ENCODE assay signal across 8 cellular contexts in the genomic region with DNA sequence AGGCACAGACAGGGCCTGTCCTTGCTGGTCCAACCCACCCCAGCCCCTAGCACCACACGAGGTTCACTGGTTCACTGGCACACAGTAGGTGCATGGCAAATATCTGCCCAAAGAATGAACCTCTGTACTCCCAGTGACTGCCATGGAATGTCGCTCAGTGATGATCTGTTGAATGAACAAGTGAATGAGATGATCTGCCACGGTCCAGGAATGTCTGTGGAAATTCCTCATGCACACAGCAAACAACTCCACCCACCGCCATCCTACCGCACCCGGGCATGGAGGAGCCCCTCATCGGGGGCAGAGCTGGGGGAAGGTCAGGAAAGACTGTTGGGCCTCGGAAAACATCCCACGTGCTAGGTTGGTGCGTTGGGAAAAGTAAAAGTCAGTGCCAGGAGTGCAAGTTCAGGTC. TPM values are rescaled to one million over a fixed set of nuclear protein-coding genes. Genes with fewer than 3 reads are reported as not detected.
A peak's percentile ranks its signal among the peaks of the same experiment; 100 is the strongest.
DNase-seq lines count a peak whose midpoint lies in the region; ATAC-seq and TF ChIP-seq lines count a peak whose summit lies in the region.

No MANE protein-coding gene starts in this region.

- H3K4me3 ChIP-seq in SJCRH30 = peak overlapping the region; percentile 92
- H3K4me3 ChIP-seq in fibroblast of mammary gland (ENCODE audit: control insufficient read depth, low read depth, low read length) = peak overlapping the region; percentile 80
- H3K4me3 ChIP-seq in psoas muscle = peak overlapping the region; percentile 82

- DNase-seq in Caki2 (ENCODE audit: low read depth) (peak; percentile 67), SJCRH30 (no peak), fibroblast of mammary gland (ENCODE audit: low read depth) (no peak), psoas muscle (no peak), SKM-1 treated with dmso at 0.1 percent for 144 hours (lab: John Stamatoyannopoulos, UW; ENCODE audit: unreplicated experiment) (no peak)
- DNase-seq in stimulated activated CD4-positive, alpha-beta T cell treated with anti-CD3 and anti-CD28 coated beads, Interleukin-1b, Interleukin-23, amount 100 ng/mL, for 48 hours = no peak

- TF ChIP-seq CTCF in fibroblast of mammary gland (conservative IDR thresholded peaks at IDR 0.05; ENCODE audit: control insufficient read depth, insufficient read depth, low read depth, low read length) (no peak), psoas muscle (IDR thresholded peaks at IDR 0.05) (no peak)

- in situ Hi-C loops in Caki2 (cut with HindIII; ENCODE audit: low pct_unique_long_range_greater_than_20kb, low sequenced_read_pairs) = no loop called here

- H3K27me3 ChIP-seq in SJCRH30 = no peaks in the 10 kb centered on the region
- H3K27me3 ChIP-seq in psoas muscle (ENCODE audit: insufficient read depth in 3 of 3, low read length in 2 of 3) = no peaks in the 10 kb centered on the region

- peaks cover 18% of the 10 kb centered on the region for H3K36me3 ChIP-seq in SJCRH30
- no peaks in the 10 kb centered on the region for H3K36me3 ChIP-seq in psoas muscle (ENCODE audit: insufficient read depth in 1 of 2, low read depth in 1 of 2)

- intact Hi-C loops in psoas muscle (cut with DNase I) = loop anchor here (2.0 to 5.0 kb wide), 2 partner anchors 21 to 33 kb away; no protein-coding TSS in a partner anchor

- WGBS in psoas muscle, 3 donors = 42 to 46% (median 45%) methylated on average over 10 of the region's 10 CpGs

- ATAC-seq in psoas muscle (no peak), HG03442 (IDR thresholded peaks at IDR 0.05; ENCODE audit: unreplicated experiment) (no peak), HG03469 (IDR thresholded peaks at IDR 0.05; ENCODE audit: unreplicated experiment) (no peak)

- H3K9me3 ChIP-seq in SJCRH30 (replicated peaks) (no peaks in the 10 kb centered on the region), psoas muscle (no peaks in the 10 kb centered on the region)

- H3K27ac ChIP-seq in SJCRH30 (peak overlapping the region; percentile 73; the same call in 1 of the 2 replicates), psoas muscle (peak overlapping the region; percentile 82)

- peaks cover 72% of the 10 kb centered on the region for H3K4me1 ChIP-seq in SJCRH30
- peaks cover 66% of the 10 kb centered on the region for H3K4me1 ChIP-seq in psoas muscle

RNA-seq across cellular contexts. Expression of a gene that starts 1.7 kb away (rescaled TPM):
- total RNA-seq in Caki2 (2014; rRNA removed; shearing (Covaris generic); ENCODE audit: low replicate concordance) = 80.2 and 93.0 TPM in 2 replicates
- total RNA-seq in SJCRH30 (2014; rRNA removed; shearing (Covaris generic)) = 82.3 and 84.0 TPM in 2 replicates
- 100 to 1,000 TPM; 102 to 168 (median 135) TPM for total RNA-seq in psoas muscle
- polyA plus RNA-seq in psoas muscle = 10 to 100 TPM; 24.5 to 74.8 (median 43.8) TPM

RNA-seq across cellular contexts. Expression of a gene that starts 41.4 kb away (rescaled TPM):
- total RNA-seq in Caki2 (2014; rRNA removed; shearing (Covaris generic); ENCODE audit: low replicate concordance) = not detected in 2 replicates
- not detected in 2 replicates for total RNA-seq in SJCRH30 (2014; rRNA removed; shearing (Covaris generic))
- total RNA-seq in psoas muscle = 1 to 10 TPM in 1 of 4 donors, under 1 TPM in 1, not detected in 2; 0.42 to 1.7 TPM
- polyA plus RNA-seq in psoas muscle = under 1 TPM; 0.09 to 0.64 (median 0.24) TPM
